ENCODE assay signal across 1 cellular context in the genomic region with DNA sequence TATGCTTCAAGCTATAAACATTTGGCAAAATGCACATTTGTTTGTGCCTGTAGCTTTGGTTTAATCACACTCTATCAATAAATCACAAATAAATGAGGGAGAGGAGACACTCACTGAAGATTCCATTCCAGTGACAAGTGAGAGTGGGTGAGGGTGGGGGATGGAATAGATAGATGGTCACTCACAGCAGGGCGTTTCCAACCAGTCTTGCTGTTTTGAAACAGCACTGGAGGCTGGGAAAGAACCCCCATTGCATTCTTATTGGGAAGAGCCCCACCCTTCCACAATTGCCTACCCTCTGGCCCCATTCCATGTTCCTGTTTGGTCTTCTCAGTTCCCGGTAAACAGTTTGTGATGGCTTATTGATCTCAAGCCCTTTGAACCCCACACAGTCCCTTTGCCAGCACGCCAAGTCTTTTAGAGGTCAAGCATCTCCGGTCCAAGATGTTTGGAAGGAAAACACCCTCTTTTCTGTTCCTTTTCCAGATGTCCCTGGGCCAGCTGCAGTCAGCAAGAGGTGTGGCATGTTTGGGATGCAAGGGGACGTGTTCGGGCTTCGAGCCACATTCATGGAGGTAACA.
TF ChIP-seq lines count a peak whose summit lies in the region.

No MANE protein-coding gene starts in this region.

TF ChIP-seq in HepG2, 621 proteins besides CTCF, POLR2A, EP300 and RAD21 (continues in another document):
- TF ChIP-seq, protein P1, sequence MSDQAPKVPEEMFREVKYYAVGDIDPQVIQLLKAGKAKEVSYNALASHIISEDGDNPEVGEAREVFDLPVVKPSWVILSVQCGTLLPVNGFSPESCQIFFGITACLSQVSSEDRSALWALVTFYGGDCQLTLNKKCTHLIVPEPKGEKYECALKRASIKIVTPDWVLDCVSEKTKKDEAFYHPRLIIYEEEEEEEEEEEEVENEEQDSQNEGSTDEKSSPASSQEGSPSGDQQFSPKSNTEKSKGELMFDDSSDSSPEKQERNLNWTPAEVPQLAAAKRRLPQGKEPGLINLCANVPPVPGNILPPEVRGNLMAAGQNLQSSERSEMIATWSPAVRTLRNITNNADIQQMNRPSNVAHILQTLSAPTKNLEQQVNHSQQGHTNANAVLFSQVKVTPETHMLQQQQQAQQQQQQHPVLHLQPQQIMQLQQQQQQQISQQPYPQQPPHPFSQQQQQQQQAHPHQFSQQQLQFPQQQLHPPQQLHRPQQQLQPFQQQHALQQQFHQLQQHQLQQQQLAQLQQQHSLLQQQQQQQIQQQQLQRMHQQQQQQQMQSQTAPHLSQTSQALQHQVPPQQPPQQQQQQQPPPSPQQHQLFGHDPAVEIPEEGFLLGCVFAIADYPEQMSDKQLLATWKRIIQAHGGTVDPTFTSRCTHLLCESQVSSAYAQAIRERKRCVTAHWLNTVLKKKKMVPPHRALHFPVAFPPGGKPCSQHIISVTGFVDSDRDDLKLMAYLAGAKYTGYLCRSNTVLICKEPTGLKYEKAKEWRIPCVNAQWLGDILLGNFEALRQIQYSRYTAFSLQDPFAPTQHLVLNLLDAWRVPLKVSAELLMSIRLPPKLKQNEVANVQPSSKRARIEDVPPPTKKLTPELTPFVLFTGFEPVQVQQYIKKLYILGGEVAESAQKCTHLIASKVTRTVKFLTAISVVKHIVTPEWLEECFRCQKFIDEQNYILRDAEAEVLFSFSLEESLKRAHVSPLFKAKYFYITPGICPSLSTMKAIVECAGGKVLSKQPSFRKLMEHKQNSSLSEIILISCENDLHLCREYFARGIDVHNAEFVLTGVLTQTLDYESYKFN (CRISPR knock-in tag; conservative IDR thresholded peaks at IDR 0.05) = peak; percentile 80
- peak; percentile 26; the same call in 1 of the 2 replicates for TF ChIP-seq HNF4G (IDR thresholded peaks at IDR 0.05; ENCODE audit: borderline replicate concordance, low read depth, low read length)
- no peak for TF ChIP-seq HNF4G (CRISPR knock-in tag; IDR thresholded peaks at IDR 0.05; ENCODE audit: borderline replicate concordance, low read depth)
- TF ChIP-seq TCF7 (IDR thresholded peaks at IDR 0.05; ENCODE audit: low read depth) = peak; percentile 72
- TF ChIP-seq HNF1B (CRISPR knock-in tag; IDR thresholded peaks at IDR 0.05) = 0 out of 2 replicates have a peak, but pooled peaks have one; percentile 18
- peak; percentile 47 for TF ChIP-seq NR2F6 (IDR thresholded peaks at IDR 0.05)
- no peak for TF ChIP-seq NR2F6 (CRISPR knock-in tag; IDR thresholded peaks at IDR 0.05)
- TF ChIP-seq ZNF232 (CRISPR knock-in tag; IDR thresholded peaks at IDR 0.05; ENCODE audit: borderline replicate concordance) = no peak
- TF ChIP-seq, protein P2, sequence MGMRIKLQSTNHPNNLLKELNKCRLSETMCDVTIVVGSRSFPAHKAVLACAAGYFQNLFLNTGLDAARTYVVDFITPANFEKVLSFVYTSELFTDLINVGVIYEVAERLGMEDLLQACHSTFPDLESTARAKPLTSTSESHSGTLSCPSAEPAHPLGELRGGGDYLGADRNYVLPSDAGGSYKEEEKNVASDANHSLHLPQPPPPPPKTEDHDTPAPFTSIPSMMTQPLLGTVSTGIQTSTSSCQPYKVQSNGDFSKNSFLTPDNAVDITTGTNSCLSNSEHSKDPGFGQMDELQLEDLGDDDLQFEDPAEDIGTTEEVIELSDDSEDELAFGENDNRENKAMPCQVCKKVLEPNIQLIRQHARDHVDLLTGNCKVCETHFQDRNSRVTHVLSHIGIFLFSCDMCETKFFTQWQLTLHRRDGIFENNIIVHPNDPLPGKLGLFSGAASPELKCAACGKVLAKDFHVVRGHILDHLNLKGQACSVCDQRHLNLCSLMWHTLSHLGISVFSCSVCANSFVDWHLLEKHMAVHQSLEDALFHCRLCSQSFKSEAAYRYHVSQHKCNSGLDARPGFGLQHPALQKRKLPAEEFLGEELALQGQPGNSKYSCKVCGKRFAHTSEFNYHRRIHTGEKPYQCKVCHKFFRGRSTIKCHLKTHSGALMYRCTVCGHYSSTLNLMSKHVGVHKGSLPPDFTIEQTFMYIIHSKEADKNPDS (CRISPR knock-in tag; IDR thresholded peaks at IDR 0.05) = no peak
- TF ChIP-seq NFIC (IDR thresholded peaks at IDR 0.05; ENCODE audit: low read length) = peak; percentile 47; the same call in 1 of the 2 replicates
- TF ChIP-seq SKIL (CRISPR knock-in tag; IDR thresholded peaks at IDR 0.05; ENCODE audit: borderline replicate concordance) = no peak
- 0 out of 2 replicates have a peak, but pooled peaks have one; percentile 19 for TF ChIP-seq PHF20 (CRISPR knock-in tag; IDR thresholded peaks at IDR 0.05)
- TF ChIP-seq SALL1 (CRISPR knock-in tag; IDR thresholded peaks at IDR 0.05) = peak; percentile 54; the same call in 1 of the 2 replicates
- TF ChIP-seq, protein P3, sequence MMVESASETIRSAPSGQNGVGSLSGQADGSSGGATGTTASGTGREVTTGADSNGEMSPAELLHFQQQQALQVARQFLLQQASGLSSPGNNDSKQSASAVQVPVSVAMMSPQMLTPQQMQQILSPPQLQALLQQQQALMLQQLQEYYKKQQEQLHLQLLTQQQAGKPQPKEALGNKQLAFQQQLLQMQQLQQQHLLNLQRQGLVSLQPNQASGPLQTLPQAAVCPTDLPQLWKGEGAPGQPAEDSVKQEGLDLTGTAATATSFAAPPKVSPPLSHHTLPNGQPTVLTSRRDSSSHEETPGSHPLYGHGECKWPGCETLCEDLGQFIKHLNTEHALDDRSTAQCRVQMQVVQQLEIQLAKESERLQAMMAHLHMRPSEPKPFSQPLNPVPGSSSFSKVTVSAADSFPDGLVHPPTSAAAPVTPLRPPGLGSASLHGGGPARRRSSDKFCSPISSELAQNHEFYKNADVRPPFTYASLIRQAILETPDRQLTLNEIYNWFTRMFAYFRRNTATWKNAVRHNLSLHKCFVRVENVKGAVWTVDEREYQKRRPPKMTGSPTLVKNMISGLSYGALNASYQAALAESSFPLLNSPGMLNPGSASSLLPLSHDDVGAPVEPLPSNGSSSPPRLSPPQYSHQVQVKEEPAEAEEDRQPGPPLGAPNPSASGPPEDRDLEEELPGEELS (CRISPR knock-in tag; IDR thresholded peaks at IDR 0.05) = peak; percentile 48; the same call in 1 of the 2 replicates
- no peak for TF ChIP-seq FOXP1 (IDR thresholded peaks at IDR 0.05)
- TF ChIP-seq FOXP1 (CRISPR knock-in tag; IDR thresholded peaks at IDR 0.05) = peak; percentile 85
- TF ChIP-seq HDAC1 (CRISPR knock-in tag; IDR thresholded peaks at IDR 0.05) = peak; percentile 30; the same call in 1 of the 2 replicates
- peak; percentile 32; the same call in 1 of the 2 replicates for TF ChIP-seq POGZ (CRISPR knock-in tag; IDR thresholded peaks at IDR 0.05)
- no peak for TF ChIP-seq ZNF20 (CRISPR knock-in tag; IDR thresholded peaks at IDR 0.05)
- no peak for TF ChIP-seq MLLT10 (CRISPR knock-in tag; IDR thresholded peaks at IDR 0.05)
- no peak for TF ChIP-seq HNRNPH1 (optimal IDR thresholded peaks at IDR 0.05; ENCODE audit: low read depth, low read length)
- no peak for TF ChIP-seq ATRX (CRISPR knock-in tag; IDR thresholded peaks at IDR 0.05; ENCODE audit: borderline replicate concordance)
- TF ChIP-seq RARA (CRISPR knock-in tag; IDR thresholded peaks at IDR 0.05) = peak; percentile 65; the same call in 1 of the 2 replicates
- 0 out of 2 replicates have a peak, but pooled peaks have one; percentile 14 for TF ChIP-seq RXRB (CRISPR knock-in tag; IDR thresholded peaks at IDR 0.05; ENCODE audit: borderline replicate concordance)
- TF ChIP-seq REPIN1 (CRISPR knock-in tag; IDR thresholded peaks at IDR 0.05; ENCODE audit: borderline replicate concordance, low read depth) = no peak
- TF ChIP-seq HHEX (CRISPR knock-in tag; IDR thresholded peaks at IDR 0.05) = peak; percentile 49; the same call in 1 of the 2 replicates
- TF ChIP-seq GATAD2A (CRISPR knock-in tag; IDR thresholded peaks at IDR 0.05) = peak; percentile 70
- TF ChIP-seq ETV5 (CRISPR knock-in tag; IDR thresholded peaks at IDR 0.05; ENCODE audit: borderline replicate concordance) = peak; percentile 20; the same call in 1 of the 2 replicates
- peak; percentile 20; the same call in 1 of the 2 replicates for TF ChIP-seq NR2F2 (IDR thresholded peaks at IDR 0.05; ENCODE audit: borderline replicate concordance, low read depth)
- no peak for TF ChIP-seq LCORL (IDR thresholded peaks at IDR 0.05)
- TF ChIP-seq LCORL (CRISPR knock-in tag; IDR thresholded peaks at IDR 0.05) = peak; percentile 47; the same call in 1 of the 2 replicates
- TF ChIP-seq SOX6 (IDR thresholded peaks at IDR 0.05) = no peak
- peak; percentile 42; the same call in 1 of the 2 replicates for TF ChIP-seq SOX6 (CRISPR knock-in tag; IDR thresholded peaks at IDR 0.05)
- TF ChIP-seq FOXO1 (CRISPR knock-in tag; IDR thresholded peaks at IDR 0.05) = peak; percentile 39; the same call in 1 of the 2 replicates
- peak; percentile 56; the same call in 1 of the 2 replicates for TF ChIP-seq FOXA3 (CRISPR knock-in tag; IDR thresholded peaks at IDR 0.05)
- TF ChIP-seq EED (CRISPR knock-in tag; IDR thresholded peaks at IDR 0.05) = no peak
- TF ChIP-seq ARID5B (CRISPR knock-in tag; IDR thresholded peaks at IDR 0.05) = peak; percentile 67
- TF ChIP-seq PPARG (CRISPR knock-in tag; conservative IDR thresholded peaks at IDR 0.05) = 0 out of 2 replicates have a peak, but pooled peaks have one; percentile 41
